In the genomic region with DNA sequence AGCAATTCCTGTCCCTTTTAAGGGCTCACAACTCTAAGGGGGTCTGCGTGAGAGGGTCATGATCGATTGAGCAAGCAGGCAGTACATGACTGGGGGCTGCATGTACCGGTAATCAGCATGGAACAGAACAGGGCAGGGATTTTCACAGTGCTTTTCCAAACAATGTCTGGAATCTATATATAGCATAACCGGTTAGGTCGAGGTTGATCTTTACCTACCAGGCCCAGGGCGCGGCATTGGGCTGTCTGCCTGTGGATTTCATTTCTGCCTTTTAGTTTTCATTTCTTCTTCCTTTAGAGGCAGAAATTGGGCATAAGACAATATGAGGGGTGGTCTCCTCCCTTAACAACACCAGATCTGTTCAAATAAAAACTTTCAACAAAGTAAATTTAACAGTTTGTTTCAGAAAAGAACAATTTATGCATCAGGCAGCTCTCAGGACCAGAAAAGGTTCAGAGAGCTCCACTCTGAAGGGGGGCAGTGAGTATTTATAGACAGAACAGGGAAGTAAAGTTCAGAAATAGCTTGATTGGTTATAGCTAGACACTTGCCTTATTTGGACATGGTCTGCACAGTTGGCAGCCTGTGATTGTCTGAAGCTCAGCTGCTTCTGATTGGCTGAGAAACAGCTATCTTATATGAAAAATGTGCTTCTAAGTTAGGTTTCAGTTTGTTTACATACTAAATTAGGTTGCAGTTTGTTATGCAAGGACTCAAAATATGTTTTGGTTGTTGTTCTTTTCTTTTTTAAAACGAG, we compare ENCODE assay signal across 9 cellular contexts. TPM values are rescaled to one million over a fixed set of nuclear protein-coding genes. Genes with fewer than 3 reads are reported as not detected.
A peak's percentile ranks its signal among the peaks of the same experiment; 100 is the strongest.
DNase-seq lines count a peak whose midpoint lies in the region; ATAC-seq and TF ChIP-seq lines count a peak whose summit lies in the region.
"Had no signal": no experiment of that assay in that cellular context is flagged by ENCODE, and none has a peak within 500 bp of the region (broad histone marks: within the 10 kb centered on the region; RNA-seq: fewer than 3 reads in every experiment).

No MANE protein-coding gene starts in this region.

- H3K9me3 Mint-ChIP-seq in naive thymus-derived CD4-positive, alpha-beta T cell = peaks cover 0 to under 1% (median 0%) of the 10 kb centered on the region in 11 donors

- no peak overlapping the region for H3K9ac ChIP-seq in colonic mucosa (ENCODE audit: low read depth in 2 of 2, low read length in 2 of 2)

- H3K9me3 ChIP-seq in colonic mucosa = no peaks in the 10 kb centered on the region
- H3K9me3 ChIP-seq in naive thymus-derived CD4-positive, alpha-beta T cell (ENCODE audit: control insufficient read depth in 2 of 3, low read length in 3 of 3) = no peaks in the 10 kb centered on the region

- no peak overlapping the region for H3K4me3 ChIP-seq in colonic mucosa
- H3K4me3 ChIP-seq in naive thymus-derived CD4-positive, alpha-beta T cell (ENCODE audit: low read length) = no peak overlapping the region

- intact Hi-C loops in colonic mucosa (cut with DNase I) = no loop called here
- intact Hi-C loops in naive thymus-derived CD4-positive, alpha-beta T cell (cut with micrococcal nuclease) = no loop called here

- no peaks in the 10 kb centered on the region for H3K27me3 ChIP-seq in colonic mucosa
- H3K27me3 ChIP-seq in naive thymus-derived CD4-positive, alpha-beta T cell (ENCODE audit: control insufficient read depth in 2 of 2, insufficient read depth in 2 of 2, low read length in 2 of 2) = no peaks in the 10 kb centered on the region

- peaks cover 0 to 12% (median 6%) of the 10 kb centered on the region in 7 donors for H3K4me1 Mint-ChIP-seq in naive thymus-derived CD4-positive, alpha-beta T cell

- peaks cover 0 to 13% (median 0%) of the 10 kb centered on the region in 5 donors for H3K27me3 Mint-ChIP-seq in naive thymus-derived CD4-positive, alpha-beta T cell

- H3K4me1 ChIP-seq in colonic mucosa = no peaks in the 10 kb centered on the region
- H3K4me1 ChIP-seq in naive thymus-derived CD4-positive, alpha-beta T cell (ENCODE audit: control insufficient read depth in 2 of 2, insufficient read depth in 2 of 2, low read length in 2 of 2) = no peaks in the 10 kb centered on the region

- peak overlapping the region; percentile 22 for H3K27ac ChIP-seq in colonic mucosa
- H3K27ac ChIP-seq in naive thymus-derived CD4-positive, alpha-beta T cell (ENCODE audit: low read depth, low read length) = no peak overlapping the region

- H3K36me3 Mint-ChIP-seq in naive thymus-derived CD4-positive, alpha-beta T cell = no peaks in the 10 kb centered on the region

- peak; percentile 50 for ATAC-seq in GM19452 (IDR thresholded peaks at IDR 0.05; ENCODE audit: unreplicated experiment)
- ATAC-seq in HG03439 (IDR thresholded peaks at IDR 0.05; ENCODE audit: unreplicated experiment) = peak; percentile 76
- ATAC-seq in naive thymus-derived CD4-positive, alpha-beta T cell = no peak

- no peaks in the 10 kb centered on the region for H3K36me3 ChIP-seq in colonic mucosa
- H3K36me3 ChIP-seq in naive thymus-derived CD4-positive, alpha-beta T cell (ENCODE audit: control insufficient read depth in 2 of 3, insufficient read depth in 3 of 3, low read length in 3 of 3) = no peaks in the 10 kb centered on the region

- POLR2A ChIA-PET in naive thymus-derived CD4-positive, alpha-beta T cell (lab: Charles Lee) = no interaction called here

- peak overlapping the region in 1 of 9 donors; percentile 36 for H3K27ac Mint-ChIP-seq in naive thymus-derived CD4-positive, alpha-beta T cell

- DNase-seq in colonic mucosa (peak; percentile 59), renal cortical epithelial cell (ENCODE audit: low read depth) (peak; percentile 40), NCI-H226 (no peak), HPDE6-E6E7 (ENCODE audit: extremely low spot score) (no peak), hepatic stellate cell (ENCODE audit: low spot score) (no peak)
- DNase-seq in naive thymus-derived CD4-positive, alpha-beta T cell = no peak
- DNase-seq: NCI-H2227 treated with DMSO at 0.1 percent for 48 hours had no signal

- TF ChIP-seq CTCF in colonic mucosa (IDR thresholded peaks at IDR 0.05) = no peak

- no peak overlapping the region for H3K4me3 Mint-ChIP-seq in naive thymus-derived CD4-positive, alpha-beta T cell

- CTCF ChIA-PET in naive thymus-derived CD4-positive, alpha-beta T cell (lab: Charles Lee) = interaction anchor here (0.6 kb wide), 2 partner anchors 32 to 221 kb away, joined by 3 to 5 read pairs; no protein-coding TSS in a partner anchor

RNA-seq across cellular contexts. Expression of a gene that starts 17.2 kb away (rescaled TPM):
- total RNA-seq in colonic mucosa (10 to 100 TPM; 43.1 to 54.5 TPM), renal cortical epithelial cell (25.9 and 35.9 TPM in 2 replicates)
- 10 to 100 TPM; 18.0 to 39.8 (median 31.9) TPM for total RNA-seq in naive thymus-derived CD4-positive, alpha-beta T cell
- polyA plus RNA-seq in naive thymus-derived CD4-positive, alpha-beta T cell = 10 to 100 TPM; 17.9 to 29.6 TPM

RNA-seq across cellular contexts. Expression of a gene that starts 36.4 kb away (rescaled TPM):
- 1 to 10 TPM; 6.5 to 8.9 TPM for total RNA-seq in colonic mucosa
- 12.7 and 24.9 TPM in 2 replicates for total RNA-seq in renal cortical epithelial cell
- total RNA-seq in naive thymus-derived CD4-positive, alpha-beta T cell = 10 to 100 TPM in 1 of 5 experiments, 1 to 10 TPM in 4; 3.0 to 11.9 (median 3.1) TPM
- 1 to 10 TPM; 1.2 to 3.0 TPM for polyA plus RNA-seq in naive thymus-derived CD4-positive, alpha-beta T cell

Comparison
In these comparisons a context has a peak if more than half of its experiments do, and no peak if none do; other contexts are left out.
1. DNase-seq: peak in colonic mucosa (single experiment) and renal cortical epithelial cell (single experiment); none in NCI-H226 (single experiment), HPDE6-E6E7 (single experiment), naive thymus-derived CD4-positive, alpha-beta T cell (0 of 9) and hepatic stellate cell (single experiment).